Comparison of ENCODE assay signal across 6 cellular contexts in the genomic region with DNA sequence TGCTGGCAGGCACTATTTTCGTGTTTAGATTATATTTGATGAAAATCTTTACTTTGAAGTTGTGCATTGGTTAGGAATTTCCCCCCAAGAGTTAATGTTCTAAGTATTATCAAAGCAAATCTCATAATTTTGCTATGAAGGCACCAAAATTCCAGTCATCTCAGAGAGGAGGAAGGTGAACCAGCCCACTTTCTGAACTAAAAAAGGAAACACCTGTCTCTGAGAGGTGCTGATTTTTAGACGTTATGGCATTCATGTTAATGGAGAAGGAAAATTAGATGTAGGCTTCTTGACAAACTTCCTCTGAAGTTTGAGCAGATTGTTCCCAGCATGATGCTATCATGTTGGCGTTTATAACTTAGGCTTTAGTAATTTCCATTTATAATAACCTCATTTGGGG.
"Had no signal": no experiment of that assay in that cellular context is flagged by ENCODE, and none has a peak within 500 bp of the region (broad histone marks: within the 10 kb centered on the region; RNA-seq: fewer than 3 reads in every experiment).

No MANE protein-coding gene starts in this region.

- H3K4me3 Mint-ChIP-seq: GM23338, H9 had no signal

- H3K27ac Mint-ChIP-seq: GM23338, H9 had no signal

- DNase-seq: H9, HCEC 1CT, IMR-90, KG1 had no signal

- H3K4me3 ChIP-seq: GM23338, K562 had no signal

- ATAC-seq: GM23338, K562 had no signal

- H2AFZ ChIP-seq: GM23338 had no signal

- H3K4me2 ChIP-seq: GM23338 had no signal

- H3K9me3 Mint-ChIP-seq: GM23338 had no signal
